Comparison of ENCODE assay signal across 37 cellular contexts in the genomic region with DNA sequence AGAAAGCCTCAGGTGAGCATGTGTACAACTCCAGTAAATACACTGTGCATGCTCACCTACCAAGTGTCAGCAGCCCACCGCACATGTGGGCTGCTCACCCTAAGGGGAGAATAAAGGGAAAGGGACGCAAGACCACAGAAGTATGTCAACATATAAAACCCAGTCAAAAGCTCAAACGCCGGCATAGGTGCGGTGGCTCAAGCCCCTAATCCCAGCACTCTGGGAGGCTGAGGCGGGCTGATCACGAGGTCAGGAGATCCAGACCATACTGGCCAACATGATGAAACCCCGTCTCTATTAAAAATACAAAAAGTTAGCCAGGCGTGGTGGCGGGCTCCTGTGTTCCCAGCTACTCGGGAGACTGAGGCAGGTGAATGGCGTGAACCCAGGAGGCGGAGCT.
DNase-seq lines count a peak whose midpoint lies in the region; ATAC-seq, FAIRE-seq and TF ChIP-seq lines count a peak whose summit lies in the region.
"Had no signal": no experiment of that assay in that cellular context is flagged by ENCODE, and none has a peak within 500 bp of the region (broad histone marks: within the 10 kb centered on the region; RNA-seq: fewer than 3 reads in every experiment).

No MANE protein-coding gene starts in this region.

- H3K4me1 Mint-ChIP-seq in nephron progenitor cell, result no peaks in the 10 kb centered on the region
- H3K4me1 Mint-ChIP-seq: B cell; CD14-positive monocyte; CD4-positive, alpha-beta memory T cell; CD8-positive, alpha-beta memory T cell had no signal

- H3K4me1 ChIP-seq in kidney (ENCODE audit: control insufficient read depth in 1 of 2, insufficient read depth in 1 of 2, low read depth in 1 of 2, low read length in 2 of 2) (no peaks in the 10 kb centered on the region), tibial artery (no peaks in the 10 kb centered on the region)
- H3K4me1 ChIP-seq: A549; BLaER1; BLaER1 treated with 17β-estradiol and CSF1 and Interleukin-3, amounts not matched to agents 10 nM and 100 nM; Caco-2 had no signal

- FAIRE-seq in kidney (lab: Jason Lieb, UNC), result no peak
- FAIRE-seq: A204.1, A549, D721Med had no signal

- intact Hi-C loops in cardiac septum (cut with DNase I) (no loop called here), Right ventricle myocardium inferior (cut with DNase I) (no loop called here), kidney (cut with DNase I) (no loop called here), posterior vena cava (cut with DNase I) (no loop called here), tibial artery (cut with DNase I; ENCODE audit: low total_unique reads) (no loop called here)

- peak overlapping the region; percentile 51 for H3K27ac Mint-ChIP-seq in nephron progenitor cell
- H3K27ac Mint-ChIP-seq: B cell; CD14-positive monocyte; CD4-positive, alpha-beta memory T cell; CD4-positive, alpha-beta T cell; CD4-positive, CD25-positive, alpha-beta regulatory T cell; CD8-positive, alpha-beta memory T cell; CD8-positive, alpha-beta T cell had no signal

- no peaks in the 10 kb centered on the region for H3K27me3 ChIP-seq in tibial artery
- H3K27me3 ChIP-seq: BE2C; BLaER1; BLaER1 treated with 17β-estradiol and CSF1 and Interleukin-3, amounts not matched to agents 10 nM and 100 nM had no signal

- no peak overlapping the region for H3K4me3 Mint-ChIP-seq in nephron progenitor cell
- H3K4me3 Mint-ChIP-seq: B cell; CD4-positive, alpha-beta memory T cell; CD4-positive, alpha-beta T cell; CD4-positive, CD25-positive, alpha-beta regulatory T cell; CD8-positive, alpha-beta memory T cell; CD8-positive, alpha-beta T cell had no signal

- H3K36me3 ChIP-seq in kidney (ENCODE audit: control insufficient read depth in 1 of 2, insufficient read depth in 2 of 2, low read length in 2 of 2) (no peaks in the 10 kb centered on the region), tibial artery (no peaks in the 10 kb centered on the region)
- H3K36me3 ChIP-seq: BE2C; BLaER1; BLaER1 treated with 17β-estradiol and CSF1 and Interleukin-3, amounts not matched to agents 10 nM and 100 nM had no signal

- no peaks in the 10 kb centered on the region for H3K9me3 ChIP-seq in kidney (ENCODE audit: control insufficient read depth in 1 of 2, low read length in 2 of 2)
- no peaks in the 10 kb centered on the region for H3K9me3 ChIP-seq in tibial artery
- H3K9me3 ChIP-seq: A549; BE2C; BLaER1; BLaER1 treated with 17β-estradiol and CSF1 and Interleukin-3, amounts not matched to agents 10 nM and 100 nM; Caco-2 had no signal

- DNase-seq in cardiac septum (ENCODE audit: low spot score), result peak; percentile 74
- no peak for DNase-seq in Right ventricle myocardium inferior (ENCODE audit: missing footprints)
- DNase-seq in kidney, result peak; percentile 31
- DNase-seq in nephron progenitor cell, result no peak
- DNase-seq in posterior vena cava (ENCODE audit: low spot score), result peak; percentile 62
- no peak for DNase-seq in kidney tubule cell (ENCODE audit: low spot score)
- DNase-seq in tibial artery, result no peak
- DNase-seq: 8988T; ACHN; AML-193; BE2C; C1 segment of cervical spinal cord; Caco-2; Calu3; CD4-positive, alpha-beta memory T cell; CD4-positive, alpha-beta T cell; CD4-positive, CD25-positive, alpha-beta regulatory T cell; CD8-positive, alpha-beta T cell; COR-L47; DMS 273 treated with DMSO at 0.1 percent for 48 hours; DMS153; DMS53; DMS79; DMS79 treated with DMSO at 0.1 percent for 48 hours; DND-41; EL had no signal

- H3K9ac ChIP-seq in kidney (ENCODE audit: low read length in 2 of 2), result no peak overlapping the region
- H3K9ac ChIP-seq: BLaER1; BLaER1 treated with 17β-estradiol and CSF1 and Interleukin-3, amounts not matched to agents 10 nM and 100 nM had no signal

- no peaks in the 10 kb centered on the region for H3K9me3 Mint-ChIP-seq in nephron progenitor cell
- H3K9me3 Mint-ChIP-seq: CD4-positive, alpha-beta T cell had no signal

- H3K4me3 ChIP-seq in kidney (ENCODE audit: low read length in 2 of 2) (no peak overlapping the region), tibial artery (no peak overlapping the region)
- H3K4me3 ChIP-seq: A549; BLaER1; BLaER1 treated with 17β-estradiol and CSF1 and Interleukin-3, amounts not matched to agents 10 nM and 100 nM had no signal

- no peak for ATAC-seq in Right ventricle myocardium inferior
- no peak for ATAC-seq in HG03378 (IDR thresholded peaks at IDR 0.05; ENCODE audit: unreplicated experiment)
- ATAC-seq: A549; CD8-positive, alpha-beta T cell had no signal

- no peak overlapping the region for H3K27ac ChIP-seq in kidney (ENCODE audit: low read depth in 2 of 2, low read length in 2 of 2)
- no peak overlapping the region for H3K27ac ChIP-seq in tibial artery
- H3K27ac ChIP-seq: 22Rv1; A549; BLaER1; BLaER1 treated with 17β-estradiol and CSF1 and Interleukin-3, amounts not matched to agents 10 nM and 100 nM; C4-2B had no signal

- H3K27me3 Mint-ChIP-seq in nephron progenitor cell (ENCODE audit: low read depth, poor library complexity), result no peaks in the 10 kb centered on the region
- H3K27me3 Mint-ChIP-seq: B cell; CD4-positive, alpha-beta memory T cell; CD4-positive, alpha-beta T cell; CD4-positive, CD25-positive, alpha-beta regulatory T cell; CD8-positive, alpha-beta memory T cell had no signal

- H3K36me3 Mint-ChIP-seq in nephron progenitor cell (ENCODE audit: low read depth), result no peaks in the 10 kb centered on the region
- H3K36me3 Mint-ChIP-seq: CD14-positive monocyte; CD4-positive, alpha-beta memory T cell; CD4-positive, CD25-positive, alpha-beta regulatory T cell; CD8-positive, alpha-beta memory T cell; CD8-positive, alpha-beta T cell had no signal

- TF ChIP-seq CTCF in kidney (IDR thresholded peaks at IDR 0.05; ENCODE audit: borderline replicate concordance, extremely low read depth, insufficient read depth) (no peak), nephron progenitor cell (IDR thresholded peaks at IDR 0.05) (no peak), tibial artery (IDR thresholded peaks at IDR 0.05) (no peak)

Comparison
In these comparisons a context has a peak if more than half of its experiments do, and no peak if none do; other contexts are left out.
1. DNase-seq: peak in cardiac septum (single experiment), kidney (single experiment) and posterior vena cava (single experiment); none in Right ventricle myocardium inferior (single experiment), nephron progenitor cell (single experiment), kidney tubule cell (single experiment) and tibial artery (0 of 2).